ENCODE assay signal across 20 cellular contexts in genomic region chr21:34724131-34724856, GRCh38. TPM values are rescaled to one million over a fixed set of nuclear protein-coding genes. Genes with fewer than 3 reads are reported as not detected.
DNase-seq lines count a peak whose midpoint lies in the region; ATAC-seq and TF ChIP-seq lines count a peak whose summit lies in the region.
"Had no signal": no experiment of that assay in that cellular context is flagged by ENCODE, and none has a peak within 500 bp of the region (broad histone marks: within the 10 kb centered on the region; RNA-seq: fewer than 3 reads in every experiment).

No MANE protein-coding gene starts in this region.

- H3K27ac Mint-ChIP-seq in activated CD4-positive, alpha-beta T cell treated with anti-CD3 and anti-CD28 coated beads, Interleukin-2, amount 10 ng/mL, durations not matched to agents 24 days and 14 days: no peak overlapping the region
- H3K27ac Mint-ChIP-seq: IgD-negative memory B cell had no signal

- no peaks in the 10 kb centered on the region for H3K9me3 Mint-ChIP-seq in activated CD4-positive, alpha-beta T cell treated with anti-CD3 and anti-CD28 coated beads, Interleukin-2, amount 10 ng/mL, durations not matched to agents 24 days and 14 days

- no peak overlapping the region for H3K4me3 Mint-ChIP-seq in activated CD4-positive, alpha-beta T cell treated with anti-CD3 and anti-CD28 coated beads, Interleukin-2, amount 10 ng/mL, durations not matched to agents 24 days and 14 days
- H3K4me3 Mint-ChIP-seq: IgD-negative memory B cell had no signal

- H3K27me3 ChIP-seq in GM23248 (replicated peaks; ENCODE audit: insufficient read depth) (no peaks in the 10 kb centered on the region), body of pancreas (no peaks in the 10 kb centered on the region)

- no peak for TF ChIP-seq CTCF in body of pancreas (IDR thresholded peaks at IDR 0.05)
- no peak for TF ChIP-seq CTCF in omental fat pad (IDR thresholded peaks at IDR 0.05)

- H3K4me1 ChIP-seq in GM23248 (ENCODE audit: insufficient read depth): peaks cover 11% of the 10 kb centered on the region; the same call in 1 of the 2 replicates
- peaks cover 32% of the 10 kb centered on the region for H3K4me1 ChIP-seq in body of pancreas

- in situ Hi-C loops in GM23248 (cut with MboI): no loop called here

- H3K36me3 ChIP-seq in GM23248 (ENCODE audit: low read depth) (no peaks in the 10 kb centered on the region), body of pancreas (replicated peaks in 1 of 2; ENCODE audit: insufficient read depth in 1 of 2, low read depth in 2 of 2) (no peaks in the 10 kb centered on the region)

- no peak overlapping the region for H3K9ac ChIP-seq in GM23248

- intact Hi-C loops in body of pancreas (cut with DNase I): no loop called here
- intact Hi-C loops in activated CD4-positive, alpha-beta T cell treated with anti-CD3 and anti-CD28 coated beads, Interleukin-2, amount 10 ng/mL, durations not matched to agents 24 days and 14 days (cut with micrococcal nuclease): no loop called here

- no peak overlapping the region for H3K27ac ChIP-seq in GM23248
- no peak overlapping the region for H3K27ac ChIP-seq in body of pancreas

- no peaks in the 10 kb centered on the region for H3F3A ChIP-seq in GM23248 (ENCODE audit: insufficient read depth)

- H3K36me3 Mint-ChIP-seq in activated CD4-positive, alpha-beta T cell treated with anti-CD3 and anti-CD28 coated beads, Interleukin-2, amount 10 ng/mL, durations not matched to agents 24 days and 14 days (ENCODE audit: low read depth): no peaks in the 10 kb centered on the region
- H3K36me3 Mint-ChIP-seq: IgD-negative memory B cell had no signal

- H3K4me1 Mint-ChIP-seq in activated CD4-positive, alpha-beta T cell treated with anti-CD3 and anti-CD28 coated beads, Interleukin-2, amount 10 ng/mL, durations not matched to agents 24 days and 14 days: peaks cover 7% of the 10 kb centered on the region
- H3K4me1 Mint-ChIP-seq: IgD-negative memory B cell had no signal

- no peaks in the 10 kb centered on the region for H4K20me1 ChIP-seq in GM23248 (ENCODE audit: insufficient read depth)

- no peaks in the 10 kb centered on the region for H3K9me2 ChIP-seq in GM23248 (ENCODE audit: insufficient read depth)

- TF ChIP-seq POLR2A in body of pancreas (IDR thresholded peaks at IDR 0.05): no peak

- no peaks in the 10 kb centered on the region for H3K79me2 ChIP-seq in GM23248 (ENCODE audit: insufficient read depth)

- H3K4me3 ChIP-seq in GM23248: no peak overlapping the region
- no peak overlapping the region for H3K4me3 ChIP-seq in body of pancreas

- no peak overlapping the region for H3K4me2 ChIP-seq in GM23248 (ENCODE audit: unreplicated experiment)

- no peaks in the 10 kb centered on the region for H3K9me3 ChIP-seq in GM23248 (ENCODE audit: low read depth)
- H3K9me3 ChIP-seq in body of pancreas: no peaks in the 10 kb centered on the region

- peaks cover 12% of the 10 kb centered on the region for H3K27me3 Mint-ChIP-seq in activated CD4-positive, alpha-beta T cell treated with anti-CD3 and anti-CD28 coated beads, Interleukin-2, amount 10 ng/mL, durations not matched to agents 24 days and 14 days

- no peak overlapping the region for H2AFZ ChIP-seq in GM23248

- 72 to 81% methylated on average over 2 of the region's 2 CpGs for WGBS in GM23248 (ENCODE audit: low coverage in 1 of 2, low lambda C conversion rate in 2 of 2, missing lambda C conversion rate in 2 of 2), 2 experiments
- 24 to 36% methylated on average over 2 of the region's 2 CpGs for WGBS in body of pancreas, 2 donors

- ATAC-seq in body of pancreas: peak; percentile 41
- peak; percentile 22 for ATAC-seq in omental fat pad (ENCODE audit: low FRiP score)
- ATAC-seq in GM19328 (IDR thresholded peaks at IDR 0.05; ENCODE audit: unreplicated experiment): no peak

- DNase-seq in AG20443 (ENCODE audit: low spot score): peak; percentile 35
- peak; percentile 52 for DNase-seq in GM23248
- DNase-seq in body of pancreas: peak in 1 of 4 donors; percentile 46
- no peak for DNase-seq in omental fat pad (ENCODE audit: low spot score)
- no peak for DNase-seq in activated naive CD4-positive, alpha-beta T cell treated with anti-CD3 and anti-CD28 coated beads, Interleukin-2, amount 50 U/mL, for 16 hours
- no peak for DNase-seq in 8988T
- DNase-seq in activated CD4-positive, alpha-beta T cell treated with anti-CD3 and anti-CD28 coated beads, Interleukin-2, amount 10 ng/mL, durations not matched to agents 24 days and 14 days: no peak
- DNase-seq: ACHN; COR-L47; EL; NCI-H1105; NCI-H1930; NCI-H524; NK-92 treated with Interleukin-12 subunit alpha and Interleukin-12 subunit beta, amount 100 ng/mL, for 24 hours; SIG-M5 had no signal

RNA-seq across cellular contexts. Expression of gene CLIC6, which starts 55.5 kb away (rescaled TPM):
- total RNA-seq in GM23248 (2014; rRNA removed; shearing (Covaris generic)): not detected in 2 replicates
- 0.08 TPM in 1 of 2 replicates, not detected in the other for polyA plus RNA-seq in GM23248 (2016; fragmentation: Nextera tagmentation; extraction: Ambion mirVana)
- total RNA-seq in body of pancreas: 1 to 10 TPM in 1 of 2 donors, under 1 TPM in 1; 0.99 to 1.8 TPM
- total RNA-seq in omental fat pad: 1 to 10 TPM in 2 of 4 donors, under 1 TPM in 2; 0.37 to 6.2 (median 1.6) TPM
- not detected in 2 replicates for total RNA-seq in activated CD4-positive, alpha-beta T cell treated with anti-CD3 and anti-CD28 coated beads, Interleukin-2, amount 10 ng/mL, durations not matched to agents 24 days and 14 days
- total RNA-seq: HT1080, LHCN-M2, OCI-LY7 had no signal

Comparison
In these comparisons a context has a peak if more than half of its experiments do, and no peak if none do; other contexts are left out.
1. DNase-seq: peak in AG20443 (single experiment) and GM23248 (single experiment); none in omental fat pad (single experiment), activated naive CD4-positive, alpha-beta T cell treated with anti-CD3 and anti-CD28 coated beads, Interleukin-2, amount 50 U/mL, for 16 hours (single experiment), 8988T (single experiment) and activated CD4-positive, alpha-beta T cell treated with anti-CD3 and anti-CD28 coated beads, Interleukin-2, amount 10 ng/mL, durations not matched to agents 24 days and 14 days (single experiment).